In the genomic region with DNA sequence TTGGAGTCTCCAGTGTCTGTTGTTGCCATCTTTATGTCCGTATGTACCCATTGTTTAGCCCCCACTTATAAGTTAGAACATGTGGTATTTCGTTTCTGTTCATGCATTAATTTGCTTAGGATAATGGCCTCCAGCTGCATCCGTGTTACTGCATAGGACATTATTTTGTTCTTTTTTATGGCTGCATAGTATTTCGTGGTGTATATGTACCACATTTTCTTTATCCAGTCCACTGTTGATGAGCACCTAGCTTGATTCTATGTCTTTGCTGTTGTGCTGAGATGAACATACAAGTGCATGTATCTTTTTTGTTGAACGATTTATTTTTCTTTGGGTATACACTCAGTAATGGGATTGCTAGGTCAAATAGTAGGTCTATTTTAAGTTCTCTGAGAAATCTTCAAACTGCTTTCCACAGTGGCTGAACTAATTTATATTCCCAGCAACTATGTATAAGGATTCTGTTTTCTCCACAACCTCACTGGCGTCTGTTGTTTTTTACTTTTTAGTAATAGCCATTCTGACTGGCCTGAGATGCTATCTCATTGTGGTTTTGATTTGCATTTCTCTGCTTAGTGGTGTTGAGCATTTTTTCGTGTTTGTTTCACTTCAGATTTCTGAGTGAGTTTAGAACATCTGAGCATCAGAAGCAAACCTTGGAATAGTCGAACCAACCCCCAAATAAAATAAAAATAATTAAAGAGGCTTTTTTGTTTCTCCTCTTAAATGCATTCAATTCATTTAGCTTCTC, we compare ENCODE assay signal across 17 cellular contexts.
DNase-seq lines count a peak whose midpoint lies in the region; ATAC-seq, FAIRE-seq and TF ChIP-seq lines count a peak whose summit lies in the region.
"Had no signal": no experiment of that assay in that cellular context is flagged by ENCODE, and none has a peak within 500 bp of the region (broad histone marks: within the 10 kb centered on the region; RNA-seq: fewer than 3 reads in every experiment).

No MANE protein-coding gene starts in this region.

- CTCF ChIA-PET in GM12878 (lab: Yijun Ruan, JAX): interaction anchor here (1.0 to 1.2 kb wide), 2 partner anchors 15 to 44 kb away, joined by 3 to 4 read pairs; no protein-coding TSS in a partner anchor

- in situ Hi-C loops in GM12878 (cut with MboI): no loop called here

- no peaks in the 10 kb centered on the region for H3K9me3 ChIP-seq in GM12878 (replicated peaks; ENCODE audit: control insufficient read depth, insufficient read depth, low read length)
- H3K9me3 ChIP-seq: breast epithelium, pancreas had no signal

- H3K9ac ChIP-seq in GM12878 (ENCODE audit: control insufficient read depth, insufficient read depth, low read length): no peak overlapping the region

- TF ChIP-seq CTCF in GM12878 (IDR thresholded peaks at IDR 0.05 in 2 of 3, conservative IDR thresholded peaks at IDR 0.05 in 1 of 3; ENCODE audit: control insufficient read depth in 2 of 3, extremely low read depth in 1 of 3, insufficient read depth in 1 of 3, low read depth in 3 of 3, low read length in 3 of 3) (no peak), mesothelial cell of epicardium (IDR thresholded peaks at IDR 0.05; ENCODE audit: unreplicated experiment) (no peak)

- peaks cover 48% of the 10 kb centered on the region for H3K4me1 Mint-ChIP-seq in mesothelial cell of epicardium
- H3K4me1 Mint-ChIP-seq: CD8-positive, alpha-beta memory T cell; stimulated activated naive CD8-positive, alpha-beta T cell treated with anti-CD3 and anti-CD28 coated beads, Interleukin-15, amount 100 ng/mL, for 72 hours had no signal

- intact Hi-C loops in GM12878 (cut with micrococcal nuclease; ENCODE audit: unreplicated experiment): no loop called here

- no peak for TF ChIP-seq EP300 in GM12878 (IDR thresholded peaks at IDR 0.05; ENCODE audit: borderline replicate concordance in 1 of 2, control insufficient read depth in 1 of 2, low read depth in 2 of 2, low read length in 2 of 2)

- no TSS peak for BruUV-seq in GM12878 (replicated peaks; lab: Mats Ljungman, UMichigan)

- H3K4me2 ChIP-seq in GM12878 (ENCODE audit: control insufficient read depth, insufficient read depth): no peak overlapping the region; the same call in 1 of the 2 replicates

- no peak for TF ChIP-seq RAD21 in GM12878 (IDR thresholded peaks at IDR 0.05; ENCODE audit: insufficient read depth, low read depth, low read length)

- no peak overlapping the region for H3K4me3 ChIP-seq in GM12878
- H3K4me3 ChIP-seq: breast epithelium, pancreas had no signal

- H3K27me3 Mint-ChIP-seq in mesothelial cell of epicardium (ENCODE audit: low read depth): no peaks in the 10 kb centered on the region
- H3K27me3 Mint-ChIP-seq: stimulated activated naive CD8-positive, alpha-beta T cell treated with anti-CD3 and anti-CD28 coated beads, Interleukin-15, amount 100 ng/mL, for 72 hours had no signal

- WGBS in GM12878 (ENCODE audit: insufficient coverage, insufficient replicate concordance, low lambda C conversion rate, missing lambda C conversion rate): 50% methylated on average over 8 of the region's 8 CpGs

- H3K79me2 ChIP-seq in GM12878 (ENCODE audit: control insufficient read depth, insufficient read depth, low read length): no peaks in the 10 kb centered on the region

- no peak overlapping the region for H3K27ac ChIP-seq in GM12878 (ENCODE audit: control insufficient read depth, insufficient read depth)
- H3K27ac ChIP-seq: breast epithelium, pancreas had no signal

- H2AFZ ChIP-seq in GM12878 (ENCODE audit: control insufficient read depth, low read depth, low read length): no peak overlapping the region

- SMC1A ChIA-PET in GM12878 (lab: Charles Lee; ENCODE audit: uncharacterized antibody, unreplicated experiment): interaction anchor here (0.6 to 1.3 kb wide), 4 partner anchors 8 to 827 kb away, joined by 3 to 4 read pairs (median 4); no protein-coding TSS in a partner anchor

- DNase-seq in H54 (ENCODE audit: insufficient read length, low spot score) (no peak), GM12878 (ENCODE audit: low read depth, low spot score) (no peak), GM03348 (ENCODE audit: low spot score) (no peak), mesothelial cell of epicardium (ENCODE audit: low spot score in 2 of 2, unreplicated experiment in 2 of 2) (no peak), OCI-M2 (lab: John Stamatoyannopoulos, UW; ENCODE audit: unreplicated experiment) (no peak), hepatic stellate cell (ENCODE audit: low spot score) (no peak)
- DNase-seq: activated T-cell treated with anti-CD3 and anti-CD28 coated beads, Interleukin-2, amount 50 U/mL, for 1 hour; CD8-positive, alpha-beta memory T cell; mesendoderm; NCI-H446; pancreas; Right ventricle myocardium superior; stimulated activated naive CD8-positive, alpha-beta T cell treated with anti-CD3 and anti-CD28 coated beads, Interleukin-15, amount 100 ng/mL, for 72 hours had no signal

- FAIRE-seq in H54 (lab: Jason Lieb, UNC) (peak; percentile 66), GM12878 (lab: Jason Lieb, UNC) (peak; percentile 88)
- FAIRE-seq: endothelial cell of umbilical vein, pancreas had no signal

- H3K27me3 ChIP-seq in GM12878 (replicated peaks in 1 of 2; ENCODE audit: control insufficient read depth in 2 of 2, insufficient read depth in 2 of 2, low read length in 1 of 2): no peaks in the 10 kb centered on the region
- H3K27me3 ChIP-seq: breast epithelium, pancreas had no signal

- ATAC-seq in GM19035 (IDR thresholded peaks at IDR 0.05; ENCODE audit: unreplicated experiment) (peak; percentile 82), HG03159 (IDR thresholded peaks at IDR 0.05; ENCODE audit: unreplicated experiment) (peak; percentile 77), GM12878 (peak; percentile 93)
- ATAC-seq: pancreas; stimulated activated naive CD8-positive, alpha-beta T cell treated with anti-CD3 and anti-CD28 coated beads, Interleukin-15, amount 100 ng/mL, for 72 hours had no signal

- TF ChIP-seq POLR2A in H54 (IDR thresholded peaks at IDR 0.05; ENCODE audit: low read depth, low read length): no peak
- no peak for TF ChIP-seq POLR2A in GM12878 (IDR thresholded peaks at IDR 0.05; ENCODE audit: low read depth, low read length)

- peaks cover 11% of the 10 kb centered on the region; the same call in 1 of the 2 replicates for H3K4me1 ChIP-seq in GM12878 (ENCODE audit: control insufficient read depth, insufficient read depth, low read length)
- H3K4me1 ChIP-seq: breast epithelium, pancreas had no signal

- H4K20me1 ChIP-seq in GM12878 (ENCODE audit: control insufficient read depth, insufficient read depth): no peaks in the 10 kb centered on the region

- H3K36me3 Mint-ChIP-seq in mesothelial cell of epicardium: no peaks in the 10 kb centered on the region
- H3K36me3 Mint-ChIP-seq: CD8-positive, alpha-beta memory T cell had no signal

- H3K27ac Mint-ChIP-seq in mesothelial cell of epicardium: no peak overlapping the region
- H3K27ac Mint-ChIP-seq: CD8-positive, alpha-beta memory T cell; stimulated activated naive CD8-positive, alpha-beta T cell treated with anti-CD3 and anti-CD28 coated beads, Interleukin-15, amount 100 ng/mL, for 72 hours had no signal

- H3K9me3 Mint-ChIP-seq in mesothelial cell of epicardium: no peaks in the 10 kb centered on the region
- H3K9me3 Mint-ChIP-seq: CD8-positive, alpha-beta memory T cell; stimulated activated naive CD8-positive, alpha-beta T cell treated with anti-CD3 and anti-CD28 coated beads, Interleukin-15, amount 100 ng/mL, for 72 hours had no signal

- no peak overlapping the region for H3K4me3 Mint-ChIP-seq in mesothelial cell of epicardium
- H3K4me3 Mint-ChIP-seq: CD8-positive, alpha-beta memory T cell; stimulated activated naive CD8-positive, alpha-beta T cell treated with anti-CD3 and anti-CD28 coated beads, Interleukin-15, amount 100 ng/mL, for 72 hours had no signal

- POLR2A ChIA-PET in GM12878 (lab: Charles Lee): no interaction called here

- RAD21 ChIA-PET in GM12878 (lab: Charles Lee; ENCODE audit: unreplicated experiment): no interaction called here

- no peaks in the 10 kb centered on the region for H3K36me3 ChIP-seq in GM12878 (ENCODE audit: control insufficient read depth in 2 of 2, insufficient read depth in 2 of 2, low read length in 1 of 2)
- H3K36me3 ChIP-seq: breast epithelium, pancreas had no signal

TF ChIP-seq in GM12878, 131 proteins besides CTCF, POLR2A, EP300 and RAD21 (continues in another document):
- 0 out of 2 replicates have a peak, but pooled peaks have one; percentile 17 for TF ChIP-seq BCL11A (IDR thresholded peaks at IDR 0.05; ENCODE audit: low read depth, low read length)
- no peak for TF ChIP-seq SMC3 (IDR thresholded peaks at IDR 0.05; ENCODE audit: borderline replicate concordance, low read length)
- TF ChIP-seq, protein P1, sequence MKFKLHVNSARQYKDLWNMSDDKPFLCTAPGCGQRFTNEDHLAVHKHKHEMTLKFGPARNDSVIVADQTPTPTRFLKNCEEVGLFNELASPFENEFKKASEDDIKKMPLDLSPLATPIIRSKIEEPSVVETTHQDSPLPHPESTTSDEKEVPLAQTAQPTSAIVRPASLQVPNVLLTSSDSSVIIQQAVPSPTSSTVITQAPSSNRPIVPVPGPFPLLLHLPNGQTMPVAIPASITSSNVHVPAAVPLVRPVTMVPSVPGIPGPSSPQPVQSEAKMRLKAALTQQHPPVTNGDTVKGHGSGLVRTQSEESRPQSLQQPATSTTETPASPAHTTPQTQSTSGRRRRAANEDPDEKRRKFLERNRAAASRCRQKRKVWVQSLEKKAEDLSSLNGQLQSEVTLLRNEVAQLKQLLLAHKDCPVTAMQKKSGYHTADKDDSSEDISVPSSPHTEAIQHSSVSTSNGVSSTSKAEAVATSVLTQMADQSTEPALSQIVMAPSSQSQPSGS (IDR thresholded peaks at IDR 0.05; ENCODE audit: low read length): peak; percentile 47; the same call in 1 of the 2 replicates
- TF ChIP-seq, protein P2, sequence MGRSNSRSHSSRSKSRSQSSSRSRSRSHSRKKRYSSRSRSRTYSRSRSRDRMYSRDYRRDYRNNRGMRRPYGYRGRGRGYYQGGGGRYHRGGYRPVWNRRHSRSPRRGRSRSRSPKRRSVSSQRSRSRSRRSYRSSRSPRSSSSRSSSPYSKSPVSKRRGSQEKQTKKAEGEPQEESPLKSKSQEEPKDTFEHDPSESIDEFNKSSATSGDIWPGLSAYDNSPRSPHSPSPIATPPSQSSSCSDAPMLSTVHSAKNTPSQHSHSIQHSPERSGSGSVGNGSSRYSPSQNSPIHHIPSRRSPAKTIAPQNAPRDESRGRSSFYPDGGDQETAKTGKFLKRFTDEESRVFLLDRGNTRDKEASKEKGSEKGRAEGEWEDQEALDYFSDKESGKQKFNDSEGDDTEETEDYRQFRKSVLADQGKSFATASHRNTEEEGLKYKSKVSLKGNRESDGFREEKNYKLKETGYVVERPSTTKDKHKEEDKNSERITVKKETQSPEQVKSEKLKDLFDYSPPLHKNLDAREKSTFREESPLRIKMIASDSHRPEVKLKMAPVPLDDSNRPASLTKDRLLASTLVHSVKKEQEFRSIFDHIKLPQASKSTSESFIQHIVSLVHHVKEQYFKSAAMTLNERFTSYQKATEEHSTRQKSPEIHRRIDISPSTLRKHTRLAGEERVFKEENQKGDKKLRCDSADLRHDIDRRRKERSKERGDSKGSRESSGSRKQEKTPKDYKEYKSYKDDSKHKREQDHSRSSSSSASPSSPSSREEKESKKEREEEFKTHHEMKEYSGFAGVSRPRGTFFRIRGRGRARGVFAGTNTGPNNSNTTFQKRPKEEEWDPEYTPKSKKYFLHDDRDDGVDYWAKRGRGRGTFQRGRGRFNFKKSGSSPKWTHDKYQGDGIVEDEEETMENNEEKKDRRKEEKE (IDR thresholded peaks at IDR 0.05): no peak
